1 cellular context compared by ENCODE assay signal in the genomic region with DNA sequence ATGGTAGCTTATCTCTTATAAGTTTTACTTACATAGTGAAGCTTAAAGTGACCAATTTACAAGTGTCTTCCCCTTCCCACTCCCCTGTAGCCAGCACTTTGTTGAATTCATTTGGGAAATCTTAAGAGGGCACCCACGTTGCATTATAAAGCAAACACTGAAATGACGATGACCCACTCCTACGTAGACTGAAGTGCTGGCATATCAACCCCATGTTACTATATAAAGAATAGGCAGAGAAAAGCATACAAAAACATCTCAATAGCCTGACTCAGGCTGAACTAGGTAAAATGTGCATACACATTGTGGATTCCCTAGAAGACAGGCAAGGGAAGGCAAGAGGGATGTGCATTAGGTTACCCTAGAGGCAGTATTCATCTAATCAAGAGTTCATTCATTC.
TF ChIP-seq lines count a peak whose summit lies in the region.

No MANE protein-coding gene starts in this region.

TF ChIP-seq in GM23338, 12 proteins besides CTCF, POLR2A, EP300 and RAD21 (continued from another document):
- TF ChIP-seq CREB1 (CRISPR knock-in tag; IDR thresholded peaks at IDR 0.05; ENCODE audit: low read depth), result no peak
- no peak for TF ChIP-seq POLR2AphosphoS5 (IDR thresholded peaks at IDR 0.05; ENCODE audit: low read depth)
